7 cellular contexts compared by ENCODE assay signal in genomic region chr2:116222793-116223192, GRCh38.
"Had no signal": no experiment of that assay in that cellular context is flagged by ENCODE, and none has a peak within 500 bp of the region (broad histone marks: within the 10 kb centered on the region; RNA-seq: fewer than 3 reads in every experiment).

No MANE protein-coding gene starts in this region.

- H3K9ac ChIP-seq: KMS-11 had no signal

- H3K27ac ChIP-seq: HL-60, KMS-11 had no signal

- FAIRE-seq: HTR-8/SVneo, K562 had no signal

- ATAC-seq: K562 had no signal

- DNase-seq: Karpas-422, KBM-7, KG1 had no signal

- H3K4me2 ChIP-seq: KMS-11 had no signal

- H3K4me3 ChIP-seq: K562 had no signal
